ENCODE assay signal across 8 cellular contexts in genomic region chr22:42439821-42440674, GRCh38. TPM values are rescaled to one million over a fixed set of nuclear protein-coding genes. Genes with fewer than 3 reads are reported as not detected.
DNase-seq lines count a peak whose midpoint lies in the region; ATAC-seq, FAIRE-seq and TF ChIP-seq lines count a peak whose summit lies in the region.

No MANE protein-coding gene starts in this region.

- H3K27me3 ChIP-seq in astrocyte (ENCODE audit: insufficient read depth, low read length) = peaks cover 8% of the 10 kb centered on the region
- H3K27me3 ChIP-seq in muscle layer of duodenum (ENCODE audit: low read depth, low read length) = no peaks in the 10 kb centered on the region

- intact Hi-C loops in Calu3 (cut with micrococcal nuclease; ENCODE audit: unreplicated experiment) = loop anchor here (5.0 kb wide), 1 partner anchor 473 kb away; the partner anchor contains the start of gene SEPTIN3

- H3K27ac Mint-ChIP-seq in Calu3 (ENCODE audit: unreplicated experiment) (peak overlapping the region; percentile 43), astrocyte (ENCODE audit: unreplicated experiment) (peak overlapping the region; percentile 41)

- H3K9me3 ChIP-seq in KOPT-K1 (ENCODE audit: insufficient read depth, low read length, poor library complexity, severe bottlenecking) (no peaks in the 10 kb centered on the region), astrocyte (ENCODE audit: insufficient read depth, low read depth, low read length) (no peaks in the 10 kb centered on the region), muscle layer of duodenum (ENCODE audit: control insufficient read depth in 1 of 2, low read length in 2 of 2) (no peaks in the 10 kb centered on the region)

- BruUV-seq in Calu3 (replicated peaks; lab: Mats Ljungman, UMichigan) = no TSS peak

- no peak for ATAC-seq in GM21786 (IDR thresholded peaks at IDR 0.05; ENCODE audit: unreplicated experiment)

- TF ChIP-seq CTCF in Calu3 (IDR thresholded peaks at IDR 0.05; ENCODE audit: unreplicated experiment) (no peak), astrocyte (IDR thresholded peaks at IDR 0.05; ENCODE audit: insufficient read depth, low read depth, low read length) (no peak)

- CTCF ChIA-PET in Calu3 (lab: Charles Lee) = interaction anchor here (0.6 kb wide), 2 partner anchors 65 to 338 kb away, joined by 3 to 5 read pairs; no protein-coding TSS in a partner anchor

- no peaks in the 10 kb centered on the region for H4K20me1 ChIP-seq in astrocyte (ENCODE audit: insufficient read depth, low read length)

- H3K4me1 ChIP-seq in astrocyte (ENCODE audit: insufficient read depth, low read length) (peaks cover 26% of the 10 kb centered on the region), muscle layer of duodenum (ENCODE audit: control insufficient read depth in 1 of 2, insufficient read depth in 2 of 2, low read length in 2 of 2) (peaks cover 16 to 37% of the 10 kb centered on the region in 2 donors)

- H3K36me3 Mint-ChIP-seq in Calu3 (ENCODE audit: insufficient read depth, unreplicated experiment) (peaks cover 16% of the 10 kb centered on the region), astrocyte (ENCODE audit: low read depth, unreplicated experiment) (no peaks in the 10 kb centered on the region)

- H3K4me2 ChIP-seq in astrocyte (ENCODE audit: low read length) = peak overlapping the region; percentile 83

- H3K4me3 Mint-ChIP-seq in Calu3 (ENCODE audit: low read depth, unreplicated experiment) = peak overlapping the region; percentile 49
- H3K4me3 Mint-ChIP-seq in astrocyte (ENCODE audit: unreplicated experiment) = no peak overlapping the region

- H3K27me3 Mint-ChIP-seq in Calu3 (ENCODE audit: unreplicated experiment) (no peaks in the 10 kb centered on the region), astrocyte (ENCODE audit: low read depth, unreplicated experiment) (peaks cover 20% of the 10 kb centered on the region)

- H3K9ac ChIP-seq in astrocyte (ENCODE audit: low read length) = peak overlapping the region; percentile 35

- FAIRE-seq in astrocyte (lab: Jason Lieb, UNC) = no peak

- H3K4me3 ChIP-seq in astrocyte (ENCODE audit: insufficient read depth, low read depth, low read length) (peak overlapping the region; percentile 10), muscle layer of duodenum (ENCODE audit: low read depth in 1 of 2, low read length in 2 of 2) (peak overlapping the region; percentile 28 to 38)

- peak overlapping the region; percentile 17 for H2AFZ ChIP-seq in astrocyte (ENCODE audit: low read depth, low read length)

- H3K4me1 Mint-ChIP-seq in Calu3 (ENCODE audit: low read depth, unreplicated experiment) (peaks cover 38% of the 10 kb centered on the region), astrocyte (ENCODE audit: low read depth, unreplicated experiment) (no peaks in the 10 kb centered on the region)

- DNase-seq in Calu3 (peak; percentile 34), astrocyte (ENCODE audit: low read depth) (peak; percentile 12), NCI-H187 treated with DMSO at 0.1 percent for 48 hours (lab: John Stamatoyannopoulos, UW) (no peak), SW480 (ENCODE audit: low spot score) (no peak), T1000 (lab: John Stamatoyannopoulos, UW) (no peak)

- H3K27ac ChIP-seq in KOPT-K1 (ENCODE audit: low read depth, low read length, poor library complexity, severe bottlenecking) = peak overlapping the region; percentile 29
- no peak overlapping the region for H3K27ac ChIP-seq in astrocyte (ENCODE audit: low read depth, low read length)
- peak overlapping the region; percentile 6 for H3K27ac ChIP-seq in muscle layer of duodenum (ENCODE audit: low read length)

- H3K9me3 Mint-ChIP-seq in Calu3 (ENCODE audit: low read depth, unreplicated experiment) (no peaks in the 10 kb centered on the region), astrocyte (ENCODE audit: unreplicated experiment) (no peaks in the 10 kb centered on the region)

- H3K36me3 ChIP-seq in KOPT-K1 (ENCODE audit: insufficient read depth, low read length) = no peaks in the 10 kb centered on the region
- H3K36me3 ChIP-seq in astrocyte (ENCODE audit: insufficient read depth, low read length) = no peaks in the 10 kb centered on the region
- H3K36me3 ChIP-seq in muscle layer of duodenum (ENCODE audit: control insufficient read depth in 1 of 2, insufficient read depth in 2 of 2, low read length in 2 of 2) = no peaks in the 10 kb centered on the region

- no peaks in the 10 kb centered on the region for H3K79me2 ChIP-seq in astrocyte (ENCODE audit: insufficient read depth, low read length)

RNA-seq across cellular contexts. Expression of gene NFAM1, which starts 7.8 kb away (rescaled TPM):
- total RNA-seq in Calu3 (2022) = 0.39 and 0.50 TPM in 2 replicates
- 0.07 and 0.17 TPM in 2 replicates for total RNA-seq in astrocyte

Comparison
In these comparisons a context has a peak if more than half of its experiments do, and no peak if none do; other contexts are left out.
1. DNase-seq: peak in Calu3 (single experiment) and astrocyte (single experiment); none in NCI-H187 treated with DMSO at 0.1 percent for 48 hours (single experiment), SW480 (single experiment) and T1000 (single experiment).